ENCODE assay signal across 28 cellular contexts in genomic region chr2:213787869-213788268, GRCh38.
DNase-seq lines count a peak whose midpoint lies in the region; ATAC-seq and TF ChIP-seq lines count a peak whose summit lies in the region.
"Had no signal": no experiment of that assay in that cellular context is flagged by ENCODE, and none has a peak within 500 bp of the region (broad histone marks: within the 10 kb centered on the region; RNA-seq: fewer than 3 reads in every experiment).

No MANE protein-coding gene starts in this region.

- no peaks in the 10 kb centered on the region for H3K36me3 Mint-ChIP-seq in CD4-positive, alpha-beta memory T cell
- H3K36me3 Mint-ChIP-seq in CD4-positive, alpha-beta T cell (ENCODE audit: low read depth): no peaks in the 10 kb centered on the region
- H3K36me3 Mint-ChIP-seq: immature natural killer cell, mesothelial cell of epicardium, natural killer cell had no signal

- no peaks in the 10 kb centered on the region for H4K20me1 ChIP-seq in IMR-90 (ENCODE audit: insufficient read depth, low read length)

- H3K4ac ChIP-seq in IMR-90 (ENCODE audit: low read depth, low read length): no peak overlapping the region

- intact Hi-C loops in IMR-90 (cut with micrococcal nuclease) (no loop called here), breast epithelium (cut with DNase I; ENCODE audit: low total_unique reads) (no loop called here)
- intact Hi-C loops in CD4-positive, alpha-beta memory T cell (cut with micrococcal nuclease): no loop called here
- intact Hi-C loops in CD4-positive, alpha-beta T cell (cut with DNase I, micrococcal nuclease): no loop called here

- H3K4me3 ChIP-seq in IMR-90 (ENCODE audit: insufficient read depth, low read depth, low read length) (no peak overlapping the region), breast epithelium (no peak overlapping the region)
- H3K4me3 ChIP-seq in CD4-positive, alpha-beta memory T cell (ENCODE audit: low read length in 2 of 2): no peak overlapping the region
- H3K4me3 ChIP-seq: hepatocyte, left lung, ovary, right atrium auricular region, tibial artery had no signal

- no TSS peak for BruUV-seq in IMR-90 (replicated peaks; lab: Mats Ljungman, UMichigan)

- H3K18ac ChIP-seq in IMR-90 (ENCODE audit: low read depth, low read length): no peak overlapping the region

- H2BK5ac ChIP-seq in IMR-90 (ENCODE audit: low read depth, low read length, poor library complexity, severe bottlenecking): no peak overlapping the region

- H3K79me1 ChIP-seq in IMR-90 (ENCODE audit: low read depth in 1 of 2, low read length in 2 of 2): no peaks in the 10 kb centered on the region

- H3K56ac ChIP-seq in IMR-90 (ENCODE audit: extremely low read depth, insufficient read depth, low read length): no peak overlapping the region

- in situ Hi-C loops in IMR-90 (cut with MboI; ENCODE audit: low sequenced_read_pairs): no loop called here

- no peak overlapping the region for H2AK9ac ChIP-seq in IMR-90 (replicated peaks; ENCODE audit: low read depth, low read length, poor library complexity)

- no peak overlapping the region for H3K9ac ChIP-seq in IMR-90 (ENCODE audit: low read depth, low read length)
- H3K9ac ChIP-seq: SK-N-SH had no signal

- no peak overlapping the region for H2BK120ac ChIP-seq in IMR-90 (ENCODE audit: low read depth, low read length)

- H3K27me3 Mint-ChIP-seq in CD4-positive, alpha-beta memory T cell: no peaks in the 10 kb centered on the region
- no peaks in the 10 kb centered on the region for H3K27me3 Mint-ChIP-seq in CD4-positive, alpha-beta T cell
- H3K27me3 Mint-ChIP-seq: activated CD4-positive, alpha-beta memory T cell treated with anti-CD3 and anti-CD28 coated beads, Interleukin-2, amount 10 ng/mL, durations not matched to agents 7 days and 5 days; stimulated activated naive CD8-positive, alpha-beta T cell treated with anti-CD3 and anti-CD28 coated beads, Interleukin-15, Interleukin-2, amounts not matched to agents 100 ng/mL and 50 ng/mL, for 24 hours had no signal

- H3K9me3 ChIP-seq in IMR-90 (ENCODE audit: control insufficient read depth, insufficient read depth, low read length) (no peaks in the 10 kb centered on the region), breast epithelium (no peaks in the 10 kb centered on the region)
- H3K9me3 ChIP-seq in CD4-positive, alpha-beta memory T cell (ENCODE audit: control insufficient read depth in 1 of 2, low read length in 2 of 2): no peaks in the 10 kb centered on the region
- no peaks in the 10 kb centered on the region for H3K9me3 ChIP-seq in CD4-positive, alpha-beta T cell (ENCODE audit: control insufficient read depth, low read length)
- H3K9me3 ChIP-seq: left lung, ovary, right atrium auricular region, SK-N-SH, tibial artery had no signal

- TF ChIP-seq CTCF in IMR-90 (conservative IDR thresholded peaks at IDR 0.05; ENCODE audit: low read depth, low read length) (no peak), breast epithelium (IDR thresholded peaks at IDR 0.05) (no peak)
- no peak for TF ChIP-seq CTCF in CD4-positive, alpha-beta T cell (IDR thresholded peaks at IDR 0.05)

- no peak overlapping the region for H2BK15ac ChIP-seq in IMR-90 (ENCODE audit: low read depth, low read length)

- H3K4me3 Mint-ChIP-seq in CD4-positive, alpha-beta memory T cell: no peak overlapping the region
- H3K4me3 Mint-ChIP-seq in CD4-positive, alpha-beta T cell: no peak overlapping the region
- H3K4me3 Mint-ChIP-seq: activated CD4-positive, alpha-beta memory T cell treated with anti-CD3 and anti-CD28 coated beads, Interleukin-2, amount 10 ng/mL, durations not matched to agents 7 days and 5 days; immature natural killer cell; mesothelial cell of epicardium; natural killer cell; stimulated activated naive CD8-positive, alpha-beta T cell treated with anti-CD3 and anti-CD28 coated beads, Interleukin-15, Interleukin-2, amounts not matched to agents 100 ng/mL and 50 ng/mL, for 24 hours had no signal

- no peak overlapping the region for H4K8ac ChIP-seq in IMR-90 (ENCODE audit: low read depth in 2 of 2, low read length in 2 of 2)

- H3K9me3 Mint-ChIP-seq in CD4-positive, alpha-beta memory T cell: peaks cover 0 to 3% (median 0%) of the 10 kb centered on the region in 8 donors
- no peaks in the 10 kb centered on the region for H3K9me3 Mint-ChIP-seq in CD4-positive, alpha-beta T cell
- H3K9me3 Mint-ChIP-seq: activated CD4-positive, alpha-beta memory T cell treated with anti-CD3 and anti-CD28 coated beads, Interleukin-2, amount 10 ng/mL, durations not matched to agents 7 days and 5 days; mesothelial cell of epicardium; stimulated activated naive CD8-positive, alpha-beta T cell treated with anti-CD3 and anti-CD28 coated beads, Interleukin-15, Interleukin-2, amounts not matched to agents 100 ng/mL and 50 ng/mL, for 24 hours had no signal

- no peak overlapping the region for H3K27ac Mint-ChIP-seq in CD4-positive, alpha-beta memory T cell
- no peak overlapping the region for H3K27ac Mint-ChIP-seq in CD4-positive, alpha-beta T cell
- H3K27ac Mint-ChIP-seq: activated CD4-positive, alpha-beta memory T cell treated with anti-CD3 and anti-CD28 coated beads, Interleukin-2, amount 10 ng/mL, durations not matched to agents 7 days and 5 days; immature natural killer cell; mesothelial cell of epicardium; natural killer cell; stimulated activated naive CD8-positive, alpha-beta T cell treated with anti-CD3 and anti-CD28 coated beads, Interleukin-15, Interleukin-2, amounts not matched to agents 100 ng/mL and 50 ng/mL, for 24 hours had no signal

- WGBS in IMR-90 (ENCODE audit: extremely low coverage in 2 of 2, insufficient read length in 1 of 2), 2 experiments: no CpG with 5 or more reads among the region's 2 CpGs

- dilution Hi-C loops in IMR-90 (cut with HindIII; ENCODE audit: low sequenced_read_pairs, unreplicated experiment): no loop called here

- H3K4me1 ChIP-seq in IMR-90 (ENCODE audit: control insufficient read depth, insufficient read depth, low read length): no peaks in the 10 kb centered on the region
- H3K4me1 ChIP-seq in breast epithelium: no peaks in the 10 kb centered on the region
- H3K4me1 ChIP-seq in CD4-positive, alpha-beta memory T cell (ENCODE audit: insufficient read depth, low read length): no peaks in the 10 kb centered on the region
- H3K4me1 ChIP-seq: left lung, right atrium auricular region, tibial artery had no signal

- H3K36me3 ChIP-seq in IMR-90 (ENCODE audit: control insufficient read depth, insufficient read depth, low read length) (no peaks in the 10 kb centered on the region), breast epithelium (no peaks in the 10 kb centered on the region)
- no peaks in the 10 kb centered on the region for H3K36me3 ChIP-seq in CD4-positive, alpha-beta memory T cell (ENCODE audit: insufficient read depth, low read length)
- H3K36me3 ChIP-seq: left lung, ovary, right atrium auricular region, tibial artery had no signal

- H3K4me1 Mint-ChIP-seq in CD4-positive, alpha-beta memory T cell: no peaks in the 10 kb centered on the region
- no peaks in the 10 kb centered on the region for H3K4me1 Mint-ChIP-seq in CD4-positive, alpha-beta T cell (ENCODE audit: low read depth)
- H3K4me1 Mint-ChIP-seq: activated CD4-positive, alpha-beta memory T cell treated with anti-CD3 and anti-CD28 coated beads, Interleukin-2, amount 10 ng/mL, durations not matched to agents 7 days and 5 days; immature natural killer cell; mesothelial cell of epicardium; natural killer cell had no signal

- TF ChIP-seq RAD21 in IMR-90 (IDR thresholded peaks at IDR 0.05; ENCODE audit: low read length): no peak

- no peaks in the 10 kb centered on the region for H3K27me3 ChIP-seq in IMR-90 (ENCODE audit: control insufficient read depth, insufficient read depth, low read length)
- no peaks in the 10 kb centered on the region for H3K27me3 ChIP-seq in breast epithelium
- H3K27me3 ChIP-seq in CD4-positive, alpha-beta memory T cell (ENCODE audit: insufficient read depth, low read length): no peaks in the 10 kb centered on the region
- no peaks in the 10 kb centered on the region for H3K27me3 ChIP-seq in CD4-positive, alpha-beta T cell (ENCODE audit: control insufficient read depth, insufficient read depth, low read length)
- H3K27me3 ChIP-seq: hepatocyte, left lung, ovary, right atrium auricular region, tibial artery had no signal

- H2BK20ac ChIP-seq in IMR-90 (ENCODE audit: low read depth, low read length): no peak overlapping the region

- no peak overlapping the region for H2AFZ ChIP-seq in IMR-90 (replicated peaks; ENCODE audit: low read length, poor library complexity)
- H2AFZ ChIP-seq: hepatocyte had no signal

- no peak overlapping the region for H3K23ac ChIP-seq in IMR-90 (ENCODE audit: low read depth, low read length)

- H3K27ac ChIP-seq in IMR-90 (ENCODE audit: insufficient read depth, low read length) (no peak overlapping the region), breast epithelium (no peak overlapping the region)
- no peak overlapping the region for H3K27ac ChIP-seq in CD4-positive, alpha-beta memory T cell (ENCODE audit: low read depth, low read length)
- no peak overlapping the region for H3K27ac ChIP-seq in CD4-positive, alpha-beta T cell (ENCODE audit: low read depth, low read length)
- H3K27ac ChIP-seq: hepatocyte, left lung, ovary, right atrium auricular region, RWPE1, tibial artery had no signal

- H3K14ac ChIP-seq in IMR-90 (replicated peaks; ENCODE audit: low read depth, low read length): no peak overlapping the region

- H2AK5ac ChIP-seq in IMR-90 (ENCODE audit: low read depth, low read length): no peak overlapping the region

- ATAC-seq in GM18858 (IDR thresholded peaks at IDR 0.05; ENCODE audit: unreplicated experiment) (peak; percentile 81), GM21390 (IDR thresholded peaks at IDR 0.05; ENCODE audit: unreplicated experiment) (peak; percentile 56), HG02981 (IDR thresholded peaks at IDR 0.05; ENCODE audit: unreplicated experiment) (peak; percentile 74), IMR-90 (ENCODE audit: low read depth) (no peak)
- no peak for ATAC-seq in CD4-positive, alpha-beta T cell (ENCODE audit: poor library complexity)
- ATAC-seq: left lung, natural killer cell had no signal

- POLR2A ChIA-PET in IMR-90 (lab: Charles Lee; ENCODE audit: unreplicated experiment): no interaction called here
- POLR2A ChIA-PET in CD4-positive, alpha-beta memory T cell (lab: Charles Lee; ENCODE audit: partially characterized antibody): no interaction called here
- POLR2A ChIA-PET in CD4-positive, alpha-beta T cell (lab: Charles Lee): no interaction called here

- H3K9me1 ChIP-seq in IMR-90 (ENCODE audit: insufficient read depth, low read length): no peaks in the 10 kb centered on the region

- CTCF ChIA-PET in IMR-90 (lab: Yijun Ruan, JAX): no interaction called here
- CTCF ChIA-PET in CD4-positive, alpha-beta memory T cell (lab: Charles Lee; ENCODE audit: partially characterized antibody): no interaction called here
- CTCF ChIA-PET in CD4-positive, alpha-beta T cell (lab: Charles Lee): interaction anchor here (1.1 kb wide), 1 partner anchor 9 kb away, joined by 3 read pairs; no protein-coding TSS in a partner anchor

- H3K4me2 ChIP-seq in IMR-90 (ENCODE audit: low read depth, low read length): no peak overlapping the region
- H3K4me2 ChIP-seq: hepatocyte, SK-N-SH had no signal

- TF ChIP-seq POLR2A in IMR-90 (IDR thresholded peaks at IDR 0.05; ENCODE audit: low read depth, low read length) (no peak), breast epithelium (IDR thresholded peaks at IDR 0.05) (no peak)

- no peak overlapping the region for H4K91ac ChIP-seq in IMR-90 (ENCODE audit: insufficient read depth, low read depth, low read length)

- H4K5ac ChIP-seq in IMR-90 (ENCODE audit: low read depth, low read length): no peak overlapping the region

- DNase-seq in IMR-90: no peak
- no peak for DNase-seq in breast epithelium (ENCODE audit: low spot score in 2 of 2)
- DNase-seq in CD4-positive, alpha-beta memory T cell: no peak
- DNase-seq in CD4-positive, alpha-beta T cell: no peak
- DNase-seq in DMS79 treated with DMSO at 0.1 percent for 48 hours (lab: John Stamatoyannopoulos, UW): no peak
- DNase-seq: activated CD4-positive, alpha-beta memory T cell treated with anti-CD3 and anti-CD28 coated beads, Interleukin-2, amount 10 ng/mL, durations not matched to agents 7 days and 5 days; activated CD4-positive, CD25-positive, alpha-beta regulatory T cell; effector memory CD4-positive, alpha-beta T cell; foreskin melanocyte; GOT3; immature natural killer cell; KG1; left lung; natural killer cell; NCI-H526 treated with DMSO at 0.1 percent for 48 hours; ovary; SK-N-SH; stimulated activated CD4-positive, alpha-beta T cell treated with anti-CD3 and anti-CD28 coated beads, Interleukin-12 subunit alpha, Interleukin-12 subunit beta, amount 100 ng/mL, for 4 hours; stimulated activated CD4-positive, alpha-beta T cell treated with anti-CD3 and anti-CD28 coated beads, Interleukin-4, amount 100 ng/mL, for 4 hours; tibial artery had no signal

Comparison
In these comparisons a context has a peak if more than half of its experiments do, and no peak if none do; other contexts are left out.
1. ATAC-seq: peak in GM18858 (single experiment), GM21390 (single experiment) and HG02981 (single experiment); none in IMR-90 (single experiment) and CD4-positive, alpha-beta T cell (single experiment).